Comparison of ENCODE assay signal across 2 cellular contexts in the genomic region with DNA sequence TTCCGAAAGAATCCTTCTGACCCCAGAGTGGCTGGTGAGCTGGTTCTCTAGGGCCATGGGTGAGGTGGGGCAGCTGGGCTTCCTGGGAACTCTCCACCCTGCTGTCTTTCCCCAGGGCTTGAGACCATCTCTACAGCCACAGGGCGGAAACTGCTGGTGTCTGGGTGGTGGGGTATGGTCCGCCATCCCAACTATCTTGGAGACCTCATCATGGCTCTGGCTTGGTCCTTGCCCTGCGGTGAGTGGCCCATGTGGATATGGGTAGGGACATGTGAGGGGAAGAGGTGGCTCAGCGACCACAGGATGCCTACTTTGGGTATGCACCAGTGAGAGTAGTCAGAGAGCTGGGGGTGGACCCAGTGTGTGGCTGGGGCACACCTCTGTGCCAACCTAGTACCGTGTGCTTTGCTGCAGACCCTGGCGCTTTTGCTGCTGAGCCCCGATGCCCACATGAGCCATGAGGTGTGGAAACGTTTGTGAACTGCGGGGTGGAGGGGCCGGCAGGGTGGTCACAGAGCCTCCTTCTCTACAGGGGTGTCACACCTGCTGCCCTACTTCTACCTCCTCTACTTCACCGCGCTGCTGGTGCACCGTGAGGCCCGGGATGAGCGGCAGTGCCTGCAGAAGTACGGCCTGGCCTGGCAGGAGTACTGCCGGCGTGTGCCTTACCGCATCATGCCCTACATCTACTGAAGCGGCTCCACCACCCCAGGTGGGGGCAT.
TF ChIP-seq lines count a peak whose summit lies in the region.

No MANE protein-coding gene starts in this region.

TF ChIP-seq in GM12878, 131 proteins besides CTCF, POLR2A, EP300 and RAD21:
- TF ChIP-seq ESRRA (IDR thresholded peaks at IDR 0.05; ENCODE audit: low read length), result no peak
- no peak for TF ChIP-seq IKZF1 (conservative IDR thresholded peaks at IDR 0.05)
- TF ChIP-seq, protein P1, sequence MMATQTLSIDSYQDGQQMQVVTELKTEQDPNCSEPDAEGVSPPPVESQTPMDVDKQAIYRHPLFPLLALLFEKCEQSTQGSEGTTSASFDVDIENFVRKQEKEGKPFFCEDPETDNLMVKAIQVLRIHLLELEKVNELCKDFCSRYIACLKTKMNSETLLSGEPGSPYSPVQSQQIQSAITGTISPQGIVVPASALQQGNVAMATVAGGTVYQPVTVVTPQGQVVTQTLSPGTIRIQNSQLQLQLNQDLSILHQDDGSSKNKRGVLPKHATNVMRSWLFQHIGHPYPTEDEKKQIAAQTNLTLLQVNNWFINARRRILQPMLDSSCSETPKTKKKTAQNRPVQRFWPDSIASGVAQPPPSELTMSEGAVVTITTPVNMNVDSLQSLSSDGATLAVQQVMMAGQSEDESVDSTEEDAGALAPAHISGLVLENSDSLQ (IDR thresholded peaks at IDR 0.05), result no peak
- TF ChIP-seq CBX5 (IDR thresholded peaks at IDR 0.05; ENCODE audit: low read depth), result no peak
- no peak for TF ChIP-seq TCF7 (IDR thresholded peaks at IDR 0.05; ENCODE audit: borderline replicate concordance)
- TF ChIP-seq, protein P2, sequence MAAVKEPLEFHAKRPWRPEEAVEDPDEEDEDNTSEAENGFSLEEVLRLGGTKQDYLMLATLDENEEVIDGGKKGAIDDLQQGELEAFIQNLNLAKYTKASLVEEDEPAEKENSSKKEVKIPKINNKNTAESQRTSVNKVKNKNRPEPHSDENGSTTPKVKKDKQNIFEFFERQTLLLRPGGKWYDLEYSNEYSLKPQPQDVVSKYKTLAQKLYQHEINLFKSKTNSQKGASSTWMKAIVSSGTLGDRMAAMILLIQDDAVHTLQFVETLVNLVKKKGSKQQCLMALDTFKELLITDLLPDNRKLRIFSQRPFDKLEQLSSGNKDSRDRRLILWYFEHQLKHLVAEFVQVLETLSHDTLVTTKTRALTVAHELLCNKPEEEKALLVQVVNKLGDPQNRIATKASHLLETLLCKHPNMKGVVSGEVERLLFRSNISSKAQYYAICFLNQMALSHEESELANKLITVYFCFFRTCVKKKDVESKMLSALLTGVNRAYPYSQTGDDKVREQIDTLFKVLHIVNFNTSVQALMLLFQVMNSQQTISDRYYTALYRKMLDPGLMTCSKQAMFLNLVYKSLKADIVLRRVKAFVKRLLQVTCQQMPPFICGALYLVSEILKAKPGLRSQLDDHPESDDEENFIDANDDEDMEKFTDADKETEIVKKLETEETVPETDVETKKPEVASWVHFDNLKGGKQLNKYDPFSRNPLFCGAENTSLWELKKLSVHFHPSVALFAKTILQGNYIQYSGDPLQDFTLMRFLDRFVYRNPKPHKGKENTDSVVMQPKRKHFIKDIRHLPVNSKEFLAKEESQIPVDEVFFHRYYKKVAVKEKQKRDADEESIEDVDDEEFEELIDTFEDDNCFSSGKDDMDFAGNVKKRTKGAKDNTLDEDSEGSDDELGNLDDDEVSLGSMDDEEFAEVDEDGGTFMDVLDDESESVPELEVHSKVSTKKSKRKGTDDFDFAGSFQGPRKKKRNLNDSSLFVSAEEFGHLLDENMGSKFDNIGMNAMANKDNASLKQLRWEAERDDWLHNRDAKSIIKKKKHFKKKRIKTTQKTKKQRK (IDR thresholded peaks at IDR 0.05; ENCODE audit: low read depth, low read length), result no peak
- TF ChIP-seq, protein P3, sequence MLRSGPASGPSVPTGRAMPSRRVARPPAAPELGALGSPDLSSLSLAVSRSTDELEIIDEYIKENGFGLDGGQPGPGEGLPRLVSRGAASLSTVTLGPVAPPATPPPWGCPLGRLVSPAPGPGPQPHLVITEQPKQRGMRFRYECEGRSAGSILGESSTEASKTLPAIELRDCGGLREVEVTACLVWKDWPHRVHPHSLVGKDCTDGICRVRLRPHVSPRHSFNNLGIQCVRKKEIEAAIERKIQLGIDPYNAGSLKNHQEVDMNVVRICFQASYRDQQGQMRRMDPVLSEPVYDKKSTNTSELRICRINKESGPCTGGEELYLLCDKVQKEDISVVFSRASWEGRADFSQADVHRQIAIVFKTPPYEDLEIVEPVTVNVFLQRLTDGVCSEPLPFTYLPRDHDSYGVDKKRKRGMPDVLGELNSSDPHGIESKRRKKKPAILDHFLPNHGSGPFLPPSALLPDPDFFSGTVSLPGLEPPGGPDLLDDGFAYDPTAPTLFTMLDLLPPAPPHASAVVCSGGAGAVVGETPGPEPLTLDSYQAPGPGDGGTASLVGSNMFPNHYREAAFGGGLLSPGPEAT (IDR thresholded peaks at IDR 0.05; ENCODE audit: low read depth), result no peak
- TF ChIP-seq, protein P4, sequence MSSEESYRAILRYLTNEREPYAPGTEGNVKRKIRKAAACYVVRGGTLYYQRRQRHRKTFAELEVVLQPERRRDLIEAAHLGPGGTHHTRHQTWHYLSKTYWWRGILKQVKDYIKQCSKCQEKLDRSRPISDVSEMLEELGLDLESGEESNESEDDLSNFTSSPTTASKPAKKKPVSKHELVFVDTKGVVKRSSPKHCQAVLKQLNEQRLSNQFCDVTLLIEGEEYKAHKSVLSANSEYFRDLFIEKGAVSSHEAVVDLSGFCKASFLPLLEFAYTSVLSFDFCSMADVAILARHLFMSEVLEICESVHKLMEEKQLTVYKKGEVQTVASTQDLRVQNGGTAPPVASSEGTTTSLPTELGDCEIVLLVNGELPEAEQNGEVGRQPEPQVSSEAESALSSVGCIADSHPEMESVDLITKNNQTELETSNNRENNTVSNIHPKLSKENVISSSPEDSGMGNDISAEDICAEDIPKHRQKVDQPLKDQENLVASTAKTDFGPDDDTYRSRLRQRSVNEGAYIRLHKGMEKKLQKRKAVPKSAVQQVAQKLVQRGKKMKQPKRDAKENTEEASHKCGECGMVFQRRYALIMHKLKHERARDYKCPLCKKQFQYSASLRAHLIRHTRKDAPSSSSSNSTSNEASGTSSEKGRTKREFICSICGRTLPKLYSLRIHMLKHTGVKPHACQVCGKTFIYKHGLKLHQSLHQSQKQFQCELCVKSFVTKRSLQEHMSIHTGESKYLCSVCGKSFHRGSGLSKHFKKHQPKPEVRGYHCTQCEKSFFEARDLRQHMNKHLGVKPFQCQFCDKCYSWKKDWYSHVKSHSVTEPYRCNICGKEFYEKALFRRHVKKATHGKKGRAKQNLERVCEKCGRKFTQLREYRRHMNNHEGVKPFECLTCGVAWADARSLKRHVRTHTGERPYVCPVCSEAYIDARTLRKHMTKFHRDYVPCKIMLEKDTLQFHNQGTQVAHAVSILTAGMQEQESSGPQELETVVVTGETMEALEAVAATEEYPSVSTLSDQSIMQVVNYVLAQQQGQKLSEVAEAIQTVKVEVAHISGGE (CRISPR knock-in tag; IDR thresholded peaks at IDR 0.05), result no peak
- TF ChIP-seq RAD51 (IDR thresholded peaks at IDR 0.05), result no peak
- TF ChIP-seq ZSCAN29 (IDR thresholded peaks at IDR 0.05), result no peak
- no peak for TF ChIP-seq JUND (IDR thresholded peaks at IDR 0.05; ENCODE audit: low read depth, low read length)
- TF ChIP-seq CREM (IDR thresholded peaks at IDR 0.05; ENCODE audit: low read depth), result no peak
- TF ChIP-seq TARDBP (IDR thresholded peaks at IDR 0.05; ENCODE audit: borderline replicate concordance), result no peak
- no peak for TF ChIP-seq TAF1 (IDR thresholded peaks at IDR 0.05; ENCODE audit: borderline replicate concordance, low read depth, low read length)
- no peak for TF ChIP-seq NR2C2 (IDR thresholded peaks at IDR 0.05; ENCODE audit: borderline replicate concordance, control insufficient read depth, insufficient read length, low read depth)
- no peak for TF ChIP-seq EGR1 (IDR thresholded peaks at IDR 0.05; ENCODE audit: borderline replicate concordance in 1 of 2, low read depth in 2 of 2, low read length in 2 of 2)
- TF ChIP-seq RB1 (IDR thresholded peaks at IDR 0.05; ENCODE audit: borderline replicate concordance), result no peak

TF ChIP-seq in neural cell, 6 proteins besides CTCF, POLR2A, EP300 and RAD21:
- no peak for TF ChIP-seq EZH2 (IDR thresholded peaks at IDR 0.05; ENCODE audit: borderline replicate concordance, insufficient read depth, low read length, poor library complexity, severe bottlenecking)
- peak; percentile 28 for TF ChIP-seq POLR2AphosphoS5 (IDR thresholded peaks at IDR 0.05)
